In the genomic region with DNA sequence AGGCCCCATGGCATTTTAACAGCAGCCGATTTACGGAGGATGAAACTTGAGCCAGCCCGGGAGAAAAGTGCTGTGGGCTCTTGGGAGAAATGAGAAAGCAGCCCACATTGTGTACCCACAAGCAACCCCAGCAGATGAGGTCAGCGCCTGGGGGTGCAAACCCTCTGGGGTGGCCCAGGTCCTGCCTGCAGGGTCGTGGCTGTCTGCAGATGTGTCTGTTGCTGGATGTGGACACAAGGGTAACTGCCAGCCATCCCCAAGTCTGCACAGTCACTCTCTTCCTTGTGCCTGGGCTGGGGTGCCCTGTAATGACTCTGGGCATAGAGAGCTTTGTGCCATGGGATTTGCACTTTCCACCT, we compare ENCODE assay signal across 13 cellular contexts.
DNase-seq lines count a peak whose midpoint lies in the region; ATAC-seq, FAIRE-seq and TF ChIP-seq lines count a peak whose summit lies in the region.
"Had no signal": no experiment of that assay in that cellular context is flagged by ENCODE, and none has a peak within 500 bp of the region (broad histone marks: within the 10 kb centered on the region; RNA-seq: fewer than 3 reads in every experiment).

No MANE protein-coding gene starts in this region.

- H3K27ac Mint-ChIP-seq in activated CD4-positive, alpha-beta T cell treated with anti-CD3 and anti-CD28 coated beads for 36 hours: no peak overlapping the region
- H3K27ac Mint-ChIP-seq: activated T-cell treated with anti-CD3 and anti-CD28 coated beads, Interleukin-2, amount 50 U/mL, for 72 hours had no signal

- no TSS peak for BruUV-seq in HepG2 (replicated peaks; lab: Mats Ljungman, UMichigan)

- H3K27me3 ChIP-seq in Karpas-422 (ENCODE audit: low read length): no peaks in the 10 kb centered on the region
- no peaks in the 10 kb centered on the region; a peak in 1 of 5 replicates for H3K27me3 ChIP-seq in HepG2 (ENCODE audit: control insufficient read depth in 1 of 2, insufficient read depth in 2 of 2, low read length in 2 of 2)
- H3K27me3 ChIP-seq in stomach smooth muscle (ENCODE audit: control insufficient read depth in 1 of 2, insufficient read depth in 2 of 2, low read length in 2 of 2): no peaks in the 10 kb centered on the region

- no peaks in the 10 kb centered on the region for H3K27me3 Mint-ChIP-seq in activated CD4-positive, alpha-beta T cell treated with anti-CD3 and anti-CD28 coated beads for 36 hours

- TF ChIP-seq EP300 in HepG2 (IDR thresholded peaks at IDR 0.05; ENCODE audit: low read depth in 2 of 2, low read length in 2 of 2) (no peak), HepG2 (CRISPR knock-in tag; IDR thresholded peaks at IDR 0.05; ENCODE audit: borderline replicate concordance) (no peak)

- H3K36me3 ChIP-seq in Karpas-422 (ENCODE audit: insufficient read depth, low read length): no peaks in the 10 kb centered on the region
- H3K36me3 ChIP-seq in HepG2 (replicated peaks in 1 of 2; ENCODE audit: control insufficient read depth in 1 of 2, insufficient read depth in 2 of 2, low read length in 2 of 2): no peaks in the 10 kb centered on the region
- no peaks in the 10 kb centered on the region for H3K36me3 ChIP-seq in stomach smooth muscle (ENCODE audit: control insufficient read depth in 2 of 2, insufficient read depth in 2 of 2, low read length in 2 of 2)

- no peaks in the 10 kb centered on the region for H3K9me3 ChIP-seq in Karpas-422 (ENCODE audit: low read length)
- no peaks in the 10 kb centered on the region for H3K9me3 ChIP-seq in HepG2 (ENCODE audit: low read length)
- H3K9me3 ChIP-seq in stomach smooth muscle (ENCODE audit: control insufficient read depth in 2 of 2, low read length in 2 of 2): no peaks in the 10 kb centered on the region

- H3K4me1 ChIP-seq in Karpas-422 (ENCODE audit: low read length) (peaks cover 80% of the 10 kb centered on the region), HepG2 (ENCODE audit: insufficient read depth, low read length) (peaks cover 12% of the 10 kb centered on the region), stomach smooth muscle (ENCODE audit: control insufficient read depth, insufficient read depth, low read length) (peaks cover 59% of the 10 kb centered on the region)

- no peak overlapping the region for H3K9ac ChIP-seq in Karpas-422 (ENCODE audit: low read length)
- no peak overlapping the region for H3K9ac ChIP-seq in HepG2 (ENCODE audit: insufficient read depth, low read depth, low read length)
- no peak overlapping the region for H3K9ac ChIP-seq in stomach smooth muscle (ENCODE audit: low read length in 2 of 2)

- 29% methylated on average over 4 of the region's 5 CpGs for WGBS in HepG2 (ENCODE audit: low lambda C conversion rate)

- H3K4me3 ChIP-seq in Karpas-422 (ENCODE audit: low read length) (no peak overlapping the region), HepG2 (replicated peaks in 1 of 3; ENCODE audit: insufficient read depth in 1 of 3, low read depth in 2 of 3, low read length in 3 of 3) (no peak overlapping the region), stomach smooth muscle (ENCODE audit: low read length in 2 of 2) (peak overlapping the region in 1 of 2 donors; percentile 8)

- H3K79me2 ChIP-seq in Karpas-422 (ENCODE audit: low read length) (peaks cover 100% of the 10 kb centered on the region), HepG2 (ENCODE audit: insufficient read depth, low read length) (no peaks in the 10 kb centered on the region)

- H3K27ac ChIP-seq in Karpas-422 (ENCODE audit: low read length) (peak overlapping the region; percentile 65), VCaP (peak overlapping the region; percentile 87), HepG2 (ENCODE audit: extremely low read length, insufficient read depth, low read length) (no peak overlapping the region), stomach smooth muscle (ENCODE audit: low read length) (peak overlapping the region; percentile 80)

- intact Hi-C loops in HepG2 (cut with micrococcal nuclease; ENCODE audit: unreplicated experiment): no loop called here
- intact Hi-C loops in activated CD4-positive, alpha-beta T cell treated with anti-CD3 and anti-CD28 coated beads for 36 hours (cut with DNase I, micrococcal nuclease): no loop called here

- no peak overlapping the region for H3K4me2 ChIP-seq in Karpas-422 (ENCODE audit: low read depth, low read length, poor library complexity, severe bottlenecking)
- H3K4me2 ChIP-seq in HepG2 (ENCODE audit: low read depth, low read length): peak overlapping the region; percentile 20; the same call in 1 of the 2 replicates

- no peaks in the 10 kb centered on the region for H4K20me1 ChIP-seq in Karpas-422 (ENCODE audit: insufficient read depth, low read depth, low read length)
- no peaks in the 10 kb centered on the region; the same call in 1 of the 2 replicates for H4K20me1 ChIP-seq in HepG2 (ENCODE audit: insufficient read depth, low read length)

- H3K4me1 Mint-ChIP-seq in activated CD4-positive, alpha-beta T cell treated with anti-CD3 and anti-CD28 coated beads for 36 hours: peaks cover 13% of the 10 kb centered on the region

- no peaks in the 10 kb centered on the region for H3K36me3 Mint-ChIP-seq in activated CD4-positive, alpha-beta T cell treated with anti-CD3 and anti-CD28 coated beads for 36 hours (ENCODE audit: low read depth)

- H3K9me2 ChIP-seq in Karpas-422 (replicated peaks; ENCODE audit: insufficient read depth, low read length): no peaks in the 10 kb centered on the region

- TF ChIP-seq CTCF in VCaP (conservative IDR thresholded peaks at IDR 0.05) (no peak), HepG2 (CRISPR knock-in tag; IDR thresholded peaks at IDR 0.05) (no peak)

- H3K4me3 Mint-ChIP-seq in activated CD4-positive, alpha-beta T cell treated with anti-CD3 and anti-CD28 coated beads for 36 hours: no peak overlapping the region
- H3K4me3 Mint-ChIP-seq: activated T-cell treated with anti-CD3 and anti-CD28 coated beads, Interleukin-2, amount 50 U/mL, for 72 hours had no signal

- FAIRE-seq in HepG2 (lab: Jason Lieb, UNC): no peak

- in situ Hi-C loops in HepG2 (cut with HindIII; ENCODE audit: extremely low pct_ligation_motif_present, low pct_unique_long_range_greater_than_20kb) (no loop called here), G401 (cut with HindIII; ENCODE audit: low sequenced_read_pairs) (no loop called here)

- POLR2A ChIA-PET in HepG2 (lab: Yijun Ruan, JAX): no interaction called here
- POLR2A ChIA-PET in activated CD4-positive, alpha-beta T cell treated with anti-CD3 and anti-CD28 coated beads for 36 hours (lab: Charles Lee): no interaction called here

- peak; percentile 26 for ATAC-seq in HepG2
- no peak for ATAC-seq in activated CD4-positive, alpha-beta T cell treated with anti-CD3 and anti-CD28 coated beads for 36 hours
- ATAC-seq: activated CD4-positive, CD25-positive, alpha-beta regulatory T cell treated with anti-CD3 and anti-CD28 coated beads, Interleukin-2, amount 50 U/mL, for 24 hours; activated T-cell treated with anti-CD3 and anti-CD28 coated beads, Interleukin-2, amount 50 U/mL, for 72 hours had no signal

- no peak for TF ChIP-seq RAD21 in HepG2 (CRISPR knock-in tag; IDR thresholded peaks at IDR 0.05)

- H2AFZ ChIP-seq in Karpas-422 (ENCODE audit: low read length): no peak overlapping the region
- H2AFZ ChIP-seq in HepG2 (ENCODE audit: low read length): no peak overlapping the region

- TF ChIP-seq POLR2A in HepG2 (IDR thresholded peaks at IDR 0.05; ENCODE audit: insufficient read depth in 1 of 2, low read depth in 2 of 2, low read length in 2 of 2): no peak

- no peak for DNase-seq in Karpas-422
- no peak for DNase-seq in HepG2 (ENCODE audit: low spot score)
- no peak for DNase-seq in G401 (ENCODE audit: low spot score)
- no peak for DNase-seq in AG08395 (ENCODE audit: low spot score)
- no peak for DNase-seq in NOMO-1 treated with dmso at 0.1 percent for 144 hours (lab: John Stamatoyannopoulos, UW; ENCODE audit: unreplicated experiment)
- DNase-seq in activated CD4-positive, alpha-beta T cell treated with anti-CD3 and anti-CD28 coated beads for 36 hours: no peak
- DNase-seq: activated T-cell treated with anti-CD3 and anti-CD28 coated beads, Interleukin-2, amount 50 U/mL, for 72 hours; hippocampal formation; midbrain; NCI-H1105 had no signal

- no peaks in the 10 kb centered on the region for H3K9me3 Mint-ChIP-seq in activated CD4-positive, alpha-beta T cell treated with anti-CD3 and anti-CD28 coated beads for 36 hours (ENCODE audit: low read depth)
- H3K9me3 Mint-ChIP-seq: activated T-cell treated with anti-CD3 and anti-CD28 coated beads, Interleukin-2, amount 50 U/mL, for 72 hours had no signal

- CTCF ChIA-PET in HepG2 (lab: Yijun Ruan, JAX; ENCODE audit: low intra/inter-chr PET ratio, low total read pairs): no interaction called here
- CTCF ChIA-PET in activated CD4-positive, alpha-beta T cell treated with anti-CD3 and anti-CD28 coated beads for 36 hours (lab: Charles Lee): interaction anchor here (0.6 kb wide), 1 partner anchor 35 kb away, joined by 4 read pairs; no protein-coding TSS in a partner anchor

TF ChIP-seq in HepG2, 621 proteins besides CTCF, POLR2A, EP300 and RAD21 (continues in another document):
- no peak for TF ChIP-seq GLI4 (CRISPR knock-in tag; IDR thresholded peaks at IDR 0.05; ENCODE audit: borderline replicate concordance)
